In genomic region chr3:3509665-3510064, GRCh38 we compare ENCODE assay signal across 21 cellular contexts.
DNase-seq lines count a peak whose midpoint lies in the region; ATAC-seq and TF ChIP-seq lines count a peak whose summit lies in the region.
"Had no signal": no experiment of that assay in that cellular context is flagged by ENCODE, and none has a peak within 500 bp of the region (broad histone marks: within the 10 kb centered on the region; RNA-seq: fewer than 3 reads in every experiment).

No MANE protein-coding gene starts in this region.

- peaks cover 10% of the 10 kb centered on the region for H3K79me1 ChIP-seq in trophoblast cell (ENCODE audit: low read length)

- TF ChIP-seq CTCF in smooth muscle cell (IDR thresholded peaks at IDR 0.05; ENCODE audit: borderline replicate concordance, insufficient read depth, poor library complexity, severe bottlenecking) = no peak
- no peak for TF ChIP-seq CTCF in HFFc6 (IDR thresholded peaks at IDR 0.05)

- no peak overlapping the region for H4K91ac ChIP-seq in trophoblast cell (ENCODE audit: low read depth, low read length)

- H3K27ac ChIP-seq in trophoblast cell (ENCODE audit: low read depth, low read length) (no peak overlapping the region), smooth muscle cell (ENCODE audit: low read depth) (no peak overlapping the region)
- H3K27ac ChIP-seq: 22Rv1; BLaER1 treated with 17β-estradiol and CSF1 and Interleukin-3, amounts not matched to agents 10 nM and 100 nM had no signal

- H4K8ac ChIP-seq in trophoblast cell (ENCODE audit: low read depth, low read length) = no peak overlapping the region

- H3K36me3 ChIP-seq in trophoblast cell (ENCODE audit: control insufficient read depth in 1 of 2, insufficient read depth in 2 of 2, low read length in 2 of 2) = no peaks in the 10 kb centered on the region
- H3K36me3 ChIP-seq in smooth muscle cell (ENCODE audit: low read depth) = no peaks in the 10 kb centered on the region
- H3K36me3 ChIP-seq: BE2C; BLaER1 treated with 17β-estradiol and CSF1 and Interleukin-3, amounts not matched to agents 10 nM and 100 nM; HAP-1 had no signal

- H3K79me2 ChIP-seq in trophoblast cell (ENCODE audit: control insufficient read depth, insufficient read depth, low read length, poor library complexity) (no peaks in the 10 kb centered on the region), smooth muscle cell (ENCODE audit: low read depth) (no peaks in the 10 kb centered on the region)

- no peak overlapping the region for H3K4me3 Mint-ChIP-seq in HFFc6
- H3K4me3 Mint-ChIP-seq: CD14-positive monocyte; CD4-positive, alpha-beta T cell; CD8-positive, alpha-beta memory T cell had no signal

- ATAC-seq in HG03175 (IDR thresholded peaks at IDR 0.05; ENCODE audit: unreplicated experiment) = no peak
- ATAC-seq: GM12878 had no signal

- H2BK120ac ChIP-seq in trophoblast cell (ENCODE audit: insufficient read depth, low read length, poor library complexity) = no peak overlapping the region

- peaks cover 7% of the 10 kb centered on the region for H3F3A ChIP-seq in smooth muscle cell (ENCODE audit: low read depth)

- H3K4me2 ChIP-seq in trophoblast cell (ENCODE audit: low read length) (peak overlapping the region; percentile 8), smooth muscle cell (peak overlapping the region; percentile 46)
- H3K4me2 ChIP-seq: BLaER1 treated with 17β-estradiol and CSF1 and Interleukin-3, amounts not matched to agents 10 nM and 100 nM had no signal

- H2AK5ac ChIP-seq in trophoblast cell (ENCODE audit: low read length) = no peak overlapping the region

- no peak overlapping the region for H3K4ac ChIP-seq in trophoblast cell (ENCODE audit: low read depth, low read length)

- H4K20me1 ChIP-seq in smooth muscle cell (ENCODE audit: low read depth) = no peaks in the 10 kb centered on the region
- H4K20me1 ChIP-seq: BLaER1 treated with 17β-estradiol and CSF1 and Interleukin-3, amounts not matched to agents 10 nM and 100 nM had no signal

- H3K9ac ChIP-seq in trophoblast cell (ENCODE audit: low read length) = no peak overlapping the region
- H3K9ac ChIP-seq in smooth muscle cell (ENCODE audit: low read depth) = no peak overlapping the region
- H3K9ac ChIP-seq: BLaER1 treated with 17β-estradiol and CSF1 and Interleukin-3, amounts not matched to agents 10 nM and 100 nM had no signal

- no peaks in the 10 kb centered on the region for H3K9me3 ChIP-seq in trophoblast cell (ENCODE audit: insufficient read depth, low read depth, low read length)
- H3K9me3 ChIP-seq in smooth muscle cell (replicated peaks; ENCODE audit: low read depth) = no peaks in the 10 kb centered on the region
- H3K9me3 ChIP-seq: BE2C; BLaER1 treated with 17β-estradiol and CSF1 and Interleukin-3, amounts not matched to agents 10 nM and 100 nM; HAP-1 had no signal

- H3K4me1 ChIP-seq in trophoblast cell (ENCODE audit: control insufficient read depth in 1 of 2, insufficient read depth in 2 of 2, low read length in 2 of 2) = peaks cover 4 to 13% of the 10 kb centered on the region in 2 experiments
- no peaks in the 10 kb centered on the region for H3K4me1 ChIP-seq in smooth muscle cell (ENCODE audit: low read depth)
- H3K4me1 ChIP-seq: BE2C; BLaER1 treated with 17β-estradiol and CSF1 and Interleukin-3, amounts not matched to agents 10 nM and 100 nM; HAP-1 had no signal

- H4K12ac ChIP-seq in trophoblast cell (ENCODE audit: low read depth, low read length) = no peak overlapping the region

- no peak overlapping the region for H3K14ac ChIP-seq in trophoblast cell (ENCODE audit: low read length)

- H3K27me3 ChIP-seq in trophoblast cell (ENCODE audit: insufficient read depth, low read length) (no peaks in the 10 kb centered on the region), smooth muscle cell (ENCODE audit: low read depth) (no peaks in the 10 kb centered on the region)
- H3K27me3 ChIP-seq: BE2C; BLaER1 treated with 17β-estradiol and CSF1 and Interleukin-3, amounts not matched to agents 10 nM and 100 nM had no signal

- H2AFZ ChIP-seq in trophoblast cell (ENCODE audit: insufficient read depth, low read length, poor library complexity) (no peak overlapping the region), smooth muscle cell (ENCODE audit: low read depth) (no peak overlapping the region)

- H3K36me3 Mint-ChIP-seq in HFFc6 (ENCODE audit: low read depth) = no peaks in the 10 kb centered on the region
- H3K36me3 Mint-ChIP-seq: CD14-positive monocyte; CD8-positive, alpha-beta memory T cell had no signal

- no peak overlapping the region for H3K4me3 ChIP-seq in trophoblast cell (ENCODE audit: low read depth, low read length)
- H3K4me3 ChIP-seq in smooth muscle cell = no peak overlapping the region
- H3K4me3 ChIP-seq: BLaER1 treated with 17β-estradiol and CSF1 and Interleukin-3, amounts not matched to agents 10 nM and 100 nM; GM12878; HAP-1 had no signal

- intact Hi-C loops in head of caudate nucleus (cut with DNase I) = no loop called here

- no peaks in the 10 kb centered on the region for H3K27me3 Mint-ChIP-seq in HFFc6 (ENCODE audit: insufficient read depth)
- H3K27me3 Mint-ChIP-seq: CD4-positive, alpha-beta T cell; CD8-positive, alpha-beta memory T cell had no signal

- H2BK12ac ChIP-seq in trophoblast cell (ENCODE audit: low read length) = peak overlapping the region; percentile 15

- no peak overlapping the region for H3K23ac ChIP-seq in trophoblast cell (ENCODE audit: low read length)

- H3K9me3 Mint-ChIP-seq in HFFc6 = peaks cover 34% of the 10 kb centered on the region
- H3K9me3 Mint-ChIP-seq: CD4-positive, alpha-beta T cell had no signal

- no CpG with 5 or more reads among the region's 6 CpGs for WGBS in trophoblast cell (ENCODE audit: extremely low coverage, insufficient coverage, insufficient read length)
- 44% methylated on average over 6 of the region's 6 CpGs for WGBS in smooth muscle cell (ENCODE audit: low lambda C conversion rate)

- peak; percentile 12 for DNase-seq in Ammon's horn (ENCODE audit: low spot score)
- peak in 36 of 42 donors; percentile 7 to 89 (median 50) for DNase-seq in head of caudate nucleus
- DNase-seq in trophoblast cell = no peak
- DNase-seq in smooth muscle cell (lab: John Stamatoyannopoulos, UW; ENCODE audit: unreplicated experiment) = no peak
- DNase-seq in hippocampal formation (lab: John Stamatoyannopoulos, UW) = no peak
- no peak for DNase-seq in HFFc6
- no peak for DNase-seq in GM19240 (ENCODE audit: insufficient read length, low spot score)
- DNase-seq: BE2C; CD4-positive, alpha-beta T cell; CD8-positive, alpha-beta memory T cell; DMS 273 treated with DMSO at 0.1 percent for 48 hours; DMS79; EL; GDM1; GOT3 had no signal

- H3K4me1 Mint-ChIP-seq in HFFc6 (ENCODE audit: low read depth) = no peaks in the 10 kb centered on the region
- H3K4me1 Mint-ChIP-seq: CD14-positive monocyte; CD8-positive, alpha-beta memory T cell had no signal

- H2BK5ac ChIP-seq in trophoblast cell (ENCODE audit: low read depth, low read length, poor library complexity) = no peak overlapping the region

- no peak overlapping the region for H3K18ac ChIP-seq in trophoblast cell (ENCODE audit: low read length)

- no peak overlapping the region for H3K27ac Mint-ChIP-seq in HFFc6
- H3K27ac Mint-ChIP-seq: CD14-positive monocyte; CD4-positive, alpha-beta T cell; CD8-positive, alpha-beta memory T cell had no signal

Comparison
In these comparisons a context has a peak if more than half of its experiments do, and no peak if none do; other contexts are left out.
1. DNase-seq: peak in Ammon's horn (single experiment) and head of caudate nucleus (36 of 42); none in trophoblast cell (0 of 2), smooth muscle cell (single experiment), hippocampal formation (0 of 2), HFFc6 (single experiment) and GM19240 (single experiment).